Comparison of ENCODE assay signal across 9 cellular contexts in genomic region chr12:59736786-59737185, GRCh38.
DNase-seq lines count a peak whose midpoint lies in the region; TF ChIP-seq lines count a peak whose summit lies in the region.
"Had no signal": no experiment of that assay in that cellular context is flagged by ENCODE, and none has a peak within 500 bp of the region (broad histone marks: within the 10 kb centered on the region; RNA-seq: fewer than 3 reads in every experiment).

No MANE protein-coding gene starts in this region.

- H3K27me3 ChIP-seq in A673 (replicated peaks; ENCODE audit: insufficient read depth, low read depth, low read length, poor library complexity), result no peaks in the 10 kb centered on the region

- H4K20me1 ChIP-seq in OCI-LY7 (ENCODE audit: insufficient read depth, low read length), result no peaks in the 10 kb centered on the region

- peaks cover 2% of the 10 kb centered on the region for H3K4me1 ChIP-seq in A673 (ENCODE audit: insufficient read depth, low read length, poor library complexity, severe bottlenecking)
- no peaks in the 10 kb centered on the region for H3K4me1 ChIP-seq in OCI-LY7 (ENCODE audit: insufficient read depth, low read length, poor library complexity, severe bottlenecking)

- H3K36me3 ChIP-seq in A673 (ENCODE audit: insufficient read depth, low read length, poor library complexity, severe bottlenecking), result no peaks in the 10 kb centered on the region
- peaks cover 11% of the 10 kb centered on the region; the same call in 1 of the 2 replicates for H3K36me3 ChIP-seq in OCI-LY7 (ENCODE audit: insufficient read depth, low read length)

- in situ Hi-C loops in ACHN (cut with HindIII; ENCODE audit: low pct_ligation_motif_present, low pct_unique_long_range_greater_than_20kb, low sequenced_read_pairs), result no loop called here

- TF ChIP-seq CTCF in A673 (conservative IDR thresholded peaks at IDR 0.05; ENCODE audit: low read depth, low read length), result no peak
- no peak for TF ChIP-seq CTCF in foreskin fibroblast (IDR thresholded peaks at IDR 0.05; ENCODE audit: low read depth, low read length)
- no peak for TF ChIP-seq CTCF in OCI-LY7 (conservative IDR thresholded peaks at IDR 0.05; ENCODE audit: low read length)

- no peak overlapping the region for H3K27ac ChIP-seq in A673 (ENCODE audit: low read depth, low read length, poor library complexity, severe bottlenecking)
- no peak overlapping the region for H3K27ac ChIP-seq in OCI-LY7 (ENCODE audit: low read depth, low read length, poor library complexity, severe bottlenecking)

- H3K4me3 ChIP-seq in A673 (ENCODE audit: low read depth, low read length, poor library complexity, severe bottlenecking) (no peak overlapping the region), foreskin fibroblast (ENCODE audit: low read depth in 1 of 2, low read length in 2 of 2) (no peak overlapping the region), OCI-LY7 (ENCODE audit: low read depth, low read length, poor library complexity, severe bottlenecking) (no peak overlapping the region)

- H3K79me2 ChIP-seq in OCI-LY7 (ENCODE audit: insufficient read depth, low read depth, low read length), result no peaks in the 10 kb centered on the region

- no peak overlapping the region for H3K4me2 ChIP-seq in OCI-LY7 (ENCODE audit: low read length)

- no peak overlapping the region for H2AFZ ChIP-seq in OCI-LY7 (ENCODE audit: low read length)

- intact Hi-C loops in A673 (cut with micrococcal nuclease; ENCODE audit: unreplicated experiment), result no loop called here
- intact Hi-C loops in OCI-LY7 (cut with micrococcal nuclease; ENCODE audit: unreplicated experiment), result no loop called here

- no TSS peak for BruUV-seq in A673 (replicated peaks; lab: Mats Ljungman, UMichigan)
- BruUV-seq in OCI-LY7 (replicated peaks; lab: Mats Ljungman, UMichigan), result no TSS peak

- peak; percentile 4 for DNase-seq in A673 (ENCODE audit: low spot score)
- peak; percentile 62 for DNase-seq in H4 (ENCODE audit: low spot score)
- DNase-seq in SHP77 treated with DMSO at 0.1 percent for 48 hours (lab: John Stamatoyannopoulos, UW), result peak; percentile 6
- peak; percentile 92 to 96 for DNase-seq in foreskin fibroblast
- DNase-seq in ACHN, result no peak
- DNase-seq in RPMI8226, result no peak
- no peak for DNase-seq in NCI-H2227 (lab: John Stamatoyannopoulos, UW; ENCODE audit: unreplicated experiment)
- DNase-seq in OCI-LY7 (ENCODE audit: low spot score), result no peak
- DNase-seq: amygdala had no signal

- H3K9me3 ChIP-seq in A673 (ENCODE audit: low read depth, low read length, poor library complexity, severe bottlenecking), result no peaks in the 10 kb centered on the region
- H3K9me3 ChIP-seq in OCI-LY7 (ENCODE audit: low read length), result no peaks in the 10 kb centered on the region

- POLR2A ChIA-PET in A673 (lab: Charles Lee; ENCODE audit: low non-redundant PET) (no interaction called here), OCI-LY7 (lab: Charles Lee) (no interaction called here)

- CTCF ChIA-PET in A673 (lab: Charles Lee) (no interaction called here), OCI-LY7 (lab: Charles Lee; ENCODE audit: unreplicated experiment) (no interaction called here)

- no peaks in the 10 kb centered on the region for H3K9me2 ChIP-seq in OCI-LY7 (ENCODE audit: insufficient read depth, low read length)

Comparison
In these comparisons a context has a peak if more than half of its experiments do, and no peak if none do; other contexts are left out.
1. DNase-seq: peak in A673 (single experiment), H4 (single experiment), SHP77 treated with DMSO at 0.1 percent for 48 hours (single experiment) and foreskin fibroblast (2 of 2); none in ACHN (single experiment), RPMI8226 (single experiment), NCI-H2227 (single experiment) and OCI-LY7 (single experiment).